Comparison of ENCODE assay signal across 8 cellular contexts in the genomic region with DNA sequence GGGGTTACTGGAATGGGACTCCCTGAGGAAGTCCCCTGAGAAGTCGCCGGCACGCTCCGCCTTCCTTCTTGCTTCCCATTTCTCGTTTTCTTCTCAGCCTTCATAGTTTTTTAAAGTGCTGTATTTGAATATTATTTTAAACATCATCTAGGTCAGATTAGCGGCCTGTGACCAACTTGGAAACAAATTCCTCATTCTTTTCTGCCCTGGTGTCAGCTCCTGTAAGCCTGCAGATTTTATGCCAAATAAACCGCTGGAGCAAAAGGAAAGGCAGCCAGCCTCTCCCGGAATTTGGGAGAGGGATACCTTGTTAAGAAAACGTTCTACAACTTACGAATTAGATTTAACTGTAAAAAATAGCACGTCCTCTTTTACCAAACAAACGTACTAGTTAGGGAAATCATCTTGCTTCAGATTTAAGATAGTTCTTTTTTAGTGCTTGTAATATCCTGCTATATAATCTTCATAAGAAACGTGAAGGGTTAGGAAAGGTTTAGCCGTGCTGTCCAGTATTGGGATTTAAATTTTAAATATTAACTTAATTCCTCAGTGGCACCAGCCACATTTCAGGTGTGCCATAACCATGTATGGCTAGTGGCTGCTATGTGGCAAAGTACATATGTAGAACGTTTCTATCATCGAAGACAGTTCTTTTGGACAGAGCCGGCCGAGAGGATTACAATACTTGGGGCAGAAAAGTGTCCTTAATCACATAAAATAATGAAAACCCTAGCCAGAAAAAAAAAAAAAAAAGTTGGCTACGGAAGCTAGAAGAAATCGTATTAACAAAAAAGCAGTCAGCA. TPM values are rescaled to one million over a fixed set of nuclear protein-coding genes. Genes with fewer than 3 reads are reported as not detected.
DNase-seq lines count a peak whose midpoint lies in the region; ATAC-seq, FAIRE-seq and TF ChIP-seq lines count a peak whose summit lies in the region.

No MANE protein-coding gene starts in this region.

- peak overlapping the region; percentile 96 to 97 for H3K27ac Mint-ChIP-seq in effector memory CD8-positive, alpha-beta T cell
- no peak overlapping the region for H3K27ac Mint-ChIP-seq in neural progenitor cell

- H3K27me3 ChIP-seq in NT2/D1 (ENCODE audit: insufficient read depth, insufficient read length): no peaks in the 10 kb centered on the region
- H3K27me3 ChIP-seq in neural progenitor cell: peaks cover 12% of the 10 kb centered on the region

- peaks cover 24% of the 10 kb centered on the region for H3K36me3 Mint-ChIP-seq in effector memory CD8-positive, alpha-beta T cell (ENCODE audit: insufficient read depth)
- H3K36me3 Mint-ChIP-seq in neural progenitor cell: peaks cover 5% of the 10 kb centered on the region

- H3K4me2 ChIP-seq in neural progenitor cell: peak overlapping the region; percentile 92

- peak overlapping the region; percentile 56 for H2AFZ ChIP-seq in neural progenitor cell (replicated peaks)

- TF ChIP-seq CTCF in GM12875 (IDR thresholded peaks at IDR 0.05; ENCODE audit: borderline replicate concordance, insufficient read depth, low read depth, low read length) (no peak), neural progenitor cell (IDR thresholded peaks at IDR 0.05) (no peak)

- H3K9ac ChIP-seq in NT2/D1 (ENCODE audit: insufficient read length, low read depth): peak overlapping the region; percentile 66
- H3K9ac ChIP-seq in neural progenitor cell: no peak overlapping the region

- peaks cover 13% of the 10 kb centered on the region for H3F3A ChIP-seq in neural progenitor cell (ENCODE audit: low read depth)

- no peaks in the 10 kb centered on the region for H3K9me3 Mint-ChIP-seq in effector memory CD8-positive, alpha-beta T cell
- no peaks in the 10 kb centered on the region for H3K9me3 Mint-ChIP-seq in neural progenitor cell

- peaks cover 7% of the 10 kb centered on the region for H3K4me1 ChIP-seq in NT2/D1 (ENCODE audit: insufficient read depth, insufficient read length)
- peaks cover 23% of the 10 kb centered on the region for H3K4me1 ChIP-seq in neural progenitor cell

- H3K27ac ChIP-seq in neural progenitor cell: no peak overlapping the region

- H3K4me1 Mint-ChIP-seq in effector memory CD8-positive, alpha-beta T cell (ENCODE audit: low read depth in 2 of 2): peaks cover 29 to 34% of the 10 kb centered on the region in 2 donors
- H3K4me1 Mint-ChIP-seq in neural progenitor cell: peaks cover 30% of the 10 kb centered on the region

- peak overlapping the region; percentile 82 for H3K4me3 ChIP-seq in GM12875 (ENCODE audit: low read depth, low read length)
- peak overlapping the region; percentile 55 for H3K4me3 ChIP-seq in NT2/D1 (ENCODE audit: insufficient read length, low read depth)
- peak overlapping the region; percentile 79 for H3K4me3 ChIP-seq in neural progenitor cell

- FAIRE-seq in HTR-8/SVneo (lab: Jason Lieb, UNC): no peak

- H3K79me2 ChIP-seq in neural progenitor cell (ENCODE audit: low read depth): peaks cover 38% of the 10 kb centered on the region

- no peak for DNase-seq in NT2/D1 (ENCODE audit: low read depth, low spot score)
- no peak for DNase-seq in effector memory CD8-positive, alpha-beta T cell
- no peak for DNase-seq in neural progenitor cell (ENCODE audit: low spot score)
- no peak for DNase-seq in NCI-H82 (lab: John Stamatoyannopoulos, UW)
- DNase-seq in stimulated activated CD4-positive, alpha-beta T cell treated with anti-CD3 and anti-CD28 coated beads, Interleukin-12 subunit alpha, Interleukin-12 subunit beta, amount 100 ng/mL, for 4 hours: no peak
- DNase-seq in COLO829 (ENCODE audit: low spot score): no peak
- DNase-seq in HTR-8/SVneo (ENCODE audit: insufficient read length, low spot score): no peak

- H3K9me3 ChIP-seq in NT2/D1 (ENCODE audit: insufficient read depth, low read length) (no peaks in the 10 kb centered on the region), neural progenitor cell (ENCODE audit: low read depth) (no peaks in the 10 kb centered on the region)

- peaks cover 4% of the 10 kb centered on the region for H3K36me3 ChIP-seq in NT2/D1 (ENCODE audit: insufficient read depth, insufficient read length, low read length)
- no peaks in the 10 kb centered on the region for H3K36me3 ChIP-seq in neural progenitor cell

- H3K4me3 Mint-ChIP-seq in effector memory CD8-positive, alpha-beta T cell: peak overlapping the region; percentile 89 to 94
- H3K4me3 Mint-ChIP-seq in neural progenitor cell: peak overlapping the region; percentile 93

- no peaks in the 10 kb centered on the region for H3K27me3 Mint-ChIP-seq in effector memory CD8-positive, alpha-beta T cell
- H3K27me3 Mint-ChIP-seq in neural progenitor cell (ENCODE audit: insufficient read depth, low read depth): peaks cover 8% of the 10 kb centered on the region

- H4K20me1 ChIP-seq in neural progenitor cell (ENCODE audit: low read depth): peaks cover 31% of the 10 kb centered on the region

- no peak for ATAC-seq in effector memory CD8-positive, alpha-beta T cell (replicated peaks)

RNA-seq across cellular contexts. Expression of a gene that starts 0.7 kb away (rescaled TPM):
- total RNA-seq in neural progenitor cell (ENCODE audit: low replicate concordance): 47.7 and 57.9 TPM in 2 replicates
